Comparison of ENCODE assay signal across 8 cellular contexts in genomic region chr6:20211037-20211940, GRCh38. TPM values are rescaled to one million over a fixed set of nuclear protein-coding genes. Genes with fewer than 3 reads are reported as not detected.
DNase-seq lines count a peak whose midpoint lies in the region; TF ChIP-seq lines count a peak whose summit lies in the region.

No MANE protein-coding gene starts in this region.

- no peak overlapping the region for H2BK5ac ChIP-seq in mesenchymal stem cell (ENCODE audit: low read depth, low read length, poor library complexity, severe bottlenecking)

- TSS peak; percentile 76 for BruUV-seq in mammary epithelial cell (replicated peaks; lab: Mats Ljungman, UMichigan)

- H3K4ac ChIP-seq in mesenchymal stem cell (ENCODE audit: low read depth in 1 of 2, low read length in 2 of 2), result peak overlapping the region in 1 of 2 experiments; percentile 32

- no peak overlapping the region for H2BK15ac ChIP-seq in mesenchymal stem cell (ENCODE audit: low read depth, poor library complexity, severe bottlenecking)

- H3K36me3 ChIP-seq in mammary epithelial cell (ENCODE audit: insufficient read depth, low read length) (no peaks in the 10 kb centered on the region), mesenchymal stem cell (ENCODE audit: control insufficient read depth in 1 of 2, insufficient read depth in 2 of 2, low read depth in 1 of 2, low read length in 2 of 2) (no peaks in the 10 kb centered on the region)

- no peak overlapping the region for H2BK120ac ChIP-seq in mesenchymal stem cell (ENCODE audit: low read depth, low read length)

- H3K23ac ChIP-seq in mesenchymal stem cell (ENCODE audit: low read length in 2 of 2), result no peak overlapping the region

- H2BK12ac ChIP-seq in mesenchymal stem cell (ENCODE audit: low read length in 2 of 2), result no peak overlapping the region

- no peak overlapping the region for H2AK5ac ChIP-seq in mesenchymal stem cell (ENCODE audit: low read length, severe bottlenecking)

- no peak overlapping the region for H3K14ac ChIP-seq in mesenchymal stem cell (ENCODE audit: low read length in 2 of 2)

- H3K27me3 ChIP-seq in mammary epithelial cell (ENCODE audit: insufficient read depth, low read length) (no peaks in the 10 kb centered on the region), mesenchymal stem cell (ENCODE audit: control insufficient read depth in 1 of 2, insufficient read depth in 1 of 2, low read length in 2 of 2) (no peaks in the 10 kb centered on the region)

- peaks cover 46% of the 10 kb centered on the region for H3K79me2 ChIP-seq in mammary epithelial cell (ENCODE audit: insufficient read depth, low read length)

- in situ Hi-C loops in GM18951 (cut with MboI; ENCODE audit: low sequenced_read_pairs, unreplicated experiment) (no loop called here), mammary epithelial cell (cut with MboI; ENCODE audit: low sequenced_read_pairs in 2 of 2) (no loop called here)

- H2AFZ ChIP-seq in mammary epithelial cell (ENCODE audit: low read depth, low read length), result peak overlapping the region; percentile 96
- H2AFZ ChIP-seq in mesenchymal stem cell (ENCODE audit: low read depth, low read length), result peak overlapping the region; percentile 74

- CTCF ChIA-PET in mammary epithelial cell (lab: Charles Lee; ENCODE audit: low non-redundant PET), result interaction anchor here (0.7 kb wide), 1 partner anchor 1681 kb away, joined by 3 read pairs; no protein-coding TSS in a partner anchor

- H3K18ac ChIP-seq in mesenchymal stem cell (ENCODE audit: low read depth in 1 of 2, low read length in 2 of 2), result peak overlapping the region in 1 of 2 experiments; percentile 79

- H3K79me1 ChIP-seq in mesenchymal stem cell (replicated peaks; ENCODE audit: low read length, poor library complexity, severe bottlenecking), result peaks cover 8% of the 10 kb centered on the region

- no peaks in the 10 kb centered on the region for H4K20me1 ChIP-seq in mammary epithelial cell (ENCODE audit: insufficient read depth, low read length)

- intact Hi-C loops in mammary epithelial cell (cut with micrococcal nuclease), result loop anchor here (10.0 kb wide), 2 partner anchors 324 to 796 kb away; partner anchors contain the start of gene CDKAL1

- DNase-seq in AML-193 (lab: John Stamatoyannopoulos, UW), result peak; percentile 53
- DNase-seq in MV-4-11 (lab: John Stamatoyannopoulos, UW), result peak; percentile 15
- DNase-seq in mammary epithelial cell, result peak; percentile 85
- DNase-seq in mesenchymal stem cell, result no peak
- no peak for DNase-seq in putamen (ENCODE audit: low spot score)
- no peak for DNase-seq in stimulated activated CD8-positive, alpha-beta memory T cell treated with anti-CD3 and anti-CD28 coated beads, Interleukin-4, amount 100 ng/mL, for 48 hours
- no peak for DNase-seq in effector CD8-positive, alpha-beta T cell (lab: John Stamatoyannopoulos, UW)

- no peak for TF ChIP-seq CTCF in mammary epithelial cell (conservative IDR thresholded peaks at IDR 0.05 in 1 of 2, IDR thresholded peaks at IDR 0.05 in 1 of 2; ENCODE audit: extremely low read depth in 1 of 2, insufficient read depth in 1 of 2, low read depth in 1 of 2, low read length in 2 of 2)

- dilution Hi-C loops in mammary epithelial cell (cut with HindIII; ENCODE audit: low sequenced_read_pairs), result no loop called here

- no peak overlapping the region for H4K91ac ChIP-seq in mesenchymal stem cell (ENCODE audit: low read length)

- H3K9me3 ChIP-seq in mammary epithelial cell (replicated peaks; ENCODE audit: insufficient read depth, low read length) (no peaks in the 10 kb centered on the region), mesenchymal stem cell (ENCODE audit: control insufficient read depth, low read length) (no peaks in the 10 kb centered on the region)

- peak overlapping the region; percentile 92 for H3K27ac ChIP-seq in mammary epithelial cell (ENCODE audit: insufficient read depth, low read depth, low read length)
- H3K27ac ChIP-seq in mesenchymal stem cell (ENCODE audit: low read length, poor library complexity, severe bottlenecking), result no peak overlapping the region

- H3K9ac ChIP-seq in mammary epithelial cell (ENCODE audit: insufficient read depth, low read length), result peak overlapping the region; percentile 89
- peak overlapping the region; percentile 84 for H3K9ac ChIP-seq in mesenchymal stem cell (ENCODE audit: low read length)

- H4K8ac ChIP-seq in mesenchymal stem cell (ENCODE audit: low read length), result no peak overlapping the region

- H3K4me2 ChIP-seq in mammary epithelial cell (ENCODE audit: insufficient read depth, low read depth, low read length) (peak overlapping the region; percentile 96), mesenchymal stem cell (ENCODE audit: low read length, poor library complexity, severe bottlenecking) (peak overlapping the region; percentile 73)

- 2% methylated on average over 17 of the region's 17 CpGs for WGBS in mammary epithelial cell (ENCODE audit: low coverage, missing lambda C conversion rate)
- 9% methylated on average over 16 of the region's 17 CpGs for WGBS in mesenchymal stem cell

- peaks cover 16% of the 10 kb centered on the region for H3K4me1 ChIP-seq in mammary epithelial cell (ENCODE audit: insufficient read depth, low read length)
- H3K4me1 ChIP-seq in mesenchymal stem cell (ENCODE audit: control insufficient read depth, insufficient read depth, low read depth, low read length), result peaks cover 5% of the 10 kb centered on the region

- H3K4me3 ChIP-seq in mammary epithelial cell (replicated peaks in 1 of 3; ENCODE audit: insufficient read depth in 1 of 3, low read depth in 2 of 3, low read length in 3 of 3), result peak overlapping the region; percentile 65 to 80 (median 80)
- peak overlapping the region in 1 of 2 experiments; percentile 91 for H3K4me3 ChIP-seq in mesenchymal stem cell (ENCODE audit: insufficient read depth in 1 of 2, low read depth in 1 of 2, low read length in 2 of 2)

- TF ChIP-seq POLR2A in GM18951 (IDR thresholded peaks at IDR 0.05; ENCODE audit: extremely low read depth, insufficient read depth, insufficient read length), result peak; percentile 39

RNA-seq across cellular contexts. Expression of gene MBOAT1, which starts 1.0 kb away (rescaled TPM):
- 1 to 10 TPM; 2.3 to 8.2 TPM for total RNA-seq in mammary epithelial cell
- 4.6 TPM for polyA plus RNA-seq in mammary epithelial cell
- polyA minus RNA-seq in mammary epithelial cell, result 12.7 TPM
- 2.7 TPM for polyA plus RNA-seq in mesenchymal stem cell (2013, experiment 1 of 2)
- 2.9 TPM for polyA plus RNA-seq in mesenchymal stem cell (2013, experiment 2 of 2)

Comparison
In these comparisons a context has a peak if more than half of its experiments do, and no peak if none do; other contexts are left out.
1. DNase-seq: peak in AML-193 (2 of 2), MV-4-11 (single experiment) and mammary epithelial cell (single experiment); none in mesenchymal stem cell (single experiment), putamen (single experiment), stimulated activated CD8-positive, alpha-beta memory T cell treated with anti-CD3 and anti-CD28 coated beads, Interleukin-4, amount 100 ng/mL, for 48 hours (single experiment) and effector CD8-positive, alpha-beta T cell (single experiment).